ENCODE assay signal across 10 cellular contexts in genomic region chr15:68794869-68795268, GRCh38. TPM values are rescaled to one million over a fixed set of nuclear protein-coding genes. Genes with fewer than 3 reads are reported as not detected.
DNase-seq lines count a peak whose midpoint lies in the region; ATAC-seq and TF ChIP-seq lines count a peak whose summit lies in the region.
"Had no signal": no experiment of that assay in that cellular context is flagged by ENCODE, and none has a peak within 500 bp of the region (broad histone marks: within the 10 kb centered on the region; RNA-seq: fewer than 3 reads in every experiment).

No MANE protein-coding gene starts in this region.

- peak in 2 of 5 experiments; percentile 7 to 23 for TF ChIP-seq CTCF in transverse colon (IDR thresholded peaks at IDR 0.05)
- no peak for TF ChIP-seq CTCF in GM13977 (IDR thresholded peaks at IDR 0.05; ENCODE audit: extremely low read depth, insufficient read depth, missing control alignments)

- H3K4me3 Mint-ChIP-seq in activated CD8-positive, alpha-beta memory T cell treated with anti-CD3 and anti-CD28 coated beads, Interleukin-2, amount 10 ng/mL, durations not matched to agents 7 days and 5 days, result peak overlapping the region; percentile 44
- peak overlapping the region; percentile 66 for H3K4me3 Mint-ChIP-seq in central memory CD8-positive, alpha-beta T cell

- H3K79me1 ChIP-seq in mesendoderm (ENCODE audit: low read length), result peaks cover 55% of the 10 kb centered on the region

- H3K4me1 Mint-ChIP-seq in activated CD8-positive, alpha-beta memory T cell treated with anti-CD3 and anti-CD28 coated beads, Interleukin-2, amount 10 ng/mL, durations not matched to agents 7 days and 5 days, result peaks cover 97% of the 10 kb centered on the region
- H3K4me1 Mint-ChIP-seq in central memory CD8-positive, alpha-beta T cell, result peaks cover 88% of the 10 kb centered on the region

- no peak for ATAC-seq in activated CD8-positive, alpha-beta memory T cell treated with anti-CD3 and anti-CD28 coated beads, Interleukin-2, amount 10 ng/mL, durations not matched to agents 7 days and 5 days
- ATAC-seq in central memory CD8-positive, alpha-beta T cell (replicated peaks; ENCODE audit: extremely low read depth, poor library complexity, severe bottlenecking), result no peak
- ATAC-seq in HG03108 (IDR thresholded peaks at IDR 0.05; ENCODE audit: unreplicated experiment) (no peak), GM19324 (IDR thresholded peaks at IDR 0.05; ENCODE audit: low FRiP score, unreplicated experiment) (no peak)

- CTCF ChIA-PET in activated CD8-positive, alpha-beta memory T cell treated with anti-CD3 and anti-CD28 coated beads, Interleukin-2, amount 10 ng/mL, durations not matched to agents 7 days and 5 days (lab: Charles Lee), result interaction anchor here (0.8 to 3.0 kb wide), 14 partner anchors 12 to 235 kb away, joined by 3 to 40 read pairs (median 5); no protein-coding TSS in a partner anchor

- no peak overlapping the region for H3K18ac ChIP-seq in mesendoderm (ENCODE audit: low read length)

- no peak overlapping the region for H4K8ac ChIP-seq in mesendoderm (ENCODE audit: low read depth, low read length)

- in situ Hi-C loops in transverse colon (cut with MboI; ENCODE audit: low pct_ligation_motif_present in 1 of 4, low pct_unique_long_range_greater_than_20kb in 1 of 4, low sequenced_read_pairs in 3 of 4) (no loop called here), GM13977 (cut with MboI; ENCODE audit: low pct_unique_long_range_greater_than_20kb, low sequenced_read_pairs, unreplicated experiment) (no loop called here)

- no peak for TF ChIP-seq EP300 in transverse colon (IDR thresholded peaks at IDR 0.05; ENCODE audit: low read depth)

- H3K27me3 Mint-ChIP-seq in activated CD8-positive, alpha-beta memory T cell treated with anti-CD3 and anti-CD28 coated beads, Interleukin-2, amount 10 ng/mL, durations not matched to agents 7 days and 5 days, result no peaks in the 10 kb centered on the region
- H3K27me3 Mint-ChIP-seq in central memory CD8-positive, alpha-beta T cell, result no peaks in the 10 kb centered on the region

- H3K4me1 ChIP-seq in mesendoderm (ENCODE audit: control insufficient read depth, low read depth, low read length), result peaks cover 40% of the 10 kb centered on the region
- peaks cover 33 to 89% (median 63%) of the 10 kb centered on the region in 4 donors for H3K4me1 ChIP-seq in transverse colon
- H3K4me1 ChIP-seq: SJCRH30 had no signal

- H2AK5ac ChIP-seq in mesendoderm (ENCODE audit: low read length), result no peak overlapping the region

- H2BK120ac ChIP-seq in mesendoderm (ENCODE audit: low read depth, low read length), result no peak overlapping the region

- no peaks in the 10 kb centered on the region for H3K36me3 ChIP-seq in mesendoderm (ENCODE audit: control insufficient read depth, insufficient read depth, low read length)
- no peaks in the 10 kb centered on the region for H3K36me3 ChIP-seq in transverse colon

- intact Hi-C loops in transverse colon (cut with DNase I; ENCODE audit: low total_unique reads), result no loop called here

- H4K5ac ChIP-seq in mesendoderm (ENCODE audit: low read length), result no peak overlapping the region

- TF ChIP-seq POLR2A in transverse colon (IDR thresholded peaks at IDR 0.05), result no peak

- peak overlapping the region; percentile 79 for H3K27ac Mint-ChIP-seq in activated CD8-positive, alpha-beta memory T cell treated with anti-CD3 and anti-CD28 coated beads, Interleukin-2, amount 10 ng/mL, durations not matched to agents 7 days and 5 days
- peak overlapping the region; percentile 75 for H3K27ac Mint-ChIP-seq in central memory CD8-positive, alpha-beta T cell (ENCODE audit: low read depth)

- H3K9ac ChIP-seq in mesendoderm (ENCODE audit: low read length), result peak overlapping the region; percentile 15

- WGBS in mesendoderm (ENCODE audit: extremely low coverage, insufficient coverage, low lambda C conversion rate), result no CpG with 5 or more reads among the region's 4 CpGs
- 0 to 18% methylated on average over 1 to 4 of the region's 4 CpGs for WGBS in transverse colon (ENCODE audit: low coverage in 1 of 2), 2 donors

- H3K4me3 ChIP-seq in mesendoderm (ENCODE audit: low read length) (no peak overlapping the region), transverse colon (peak overlapping the region in 1 of 4 donors; percentile 13)
- H3K4me3 ChIP-seq: SJCRH30 had no signal

- H3K9me3 Mint-ChIP-seq in activated CD8-positive, alpha-beta memory T cell treated with anti-CD3 and anti-CD28 coated beads, Interleukin-2, amount 10 ng/mL, durations not matched to agents 7 days and 5 days (ENCODE audit: low read depth), result no peaks in the 10 kb centered on the region
- H3K9me3 Mint-ChIP-seq in central memory CD8-positive, alpha-beta T cell, result no peaks in the 10 kb centered on the region

- no peak overlapping the region for H2BK15ac ChIP-seq in mesendoderm (replicated peaks; ENCODE audit: low read depth)

- H3K27me3 ChIP-seq in mesendoderm (ENCODE audit: insufficient read depth, low read length, poor library complexity), result no peaks in the 10 kb centered on the region
- H3K27me3 ChIP-seq in transverse colon, result no peaks in the 10 kb centered on the region
- H3K27me3 ChIP-seq: SJCRH30 had no signal

- no peak overlapping the region for H3K23ac ChIP-seq in mesendoderm (ENCODE audit: low read length)

- peak overlapping the region; percentile 49 for H3K56ac ChIP-seq in mesendoderm (ENCODE audit: low read length)

- no peak overlapping the region for H2BK5ac ChIP-seq in mesendoderm (ENCODE audit: low read length)

- no peaks in the 10 kb centered on the region for H3K9me3 ChIP-seq in transverse colon
- H3K9me3 ChIP-seq: SJCRH30 had no signal

- no peak overlapping the region for H3K4ac ChIP-seq in mesendoderm (ENCODE audit: low read depth, low read length)

- peaks cover 85% of the 10 kb centered on the region for H3K79me2 ChIP-seq in mesendoderm (ENCODE audit: control insufficient read depth, insufficient read depth, low read length)

- H3K27ac ChIP-seq in mesendoderm (ENCODE audit: low read depth, low read length), result no peak overlapping the region
- peak overlapping the region; percentile 69 to 76 (median 71) for H3K27ac ChIP-seq in transverse colon
- H3K27ac ChIP-seq: C4-2B, SJCRH30 had no signal

- peaks cover 15% of the 10 kb centered on the region for H3K36me3 Mint-ChIP-seq in activated CD8-positive, alpha-beta memory T cell treated with anti-CD3 and anti-CD28 coated beads, Interleukin-2, amount 10 ng/mL, durations not matched to agents 7 days and 5 days
- H3K36me3 Mint-ChIP-seq in central memory CD8-positive, alpha-beta T cell (ENCODE audit: insufficient read depth), result peaks cover 2% of the 10 kb centered on the region

- no peak overlapping the region for H3K4me2 ChIP-seq in mesendoderm (ENCODE audit: low read length)

- no peak for DNase-seq in activated CD8-positive, alpha-beta memory T cell treated with anti-CD3 and anti-CD28 coated beads, Interleukin-2, amount 10 ng/mL, durations not matched to agents 7 days and 5 days
- DNase-seq in activated CD8-positive, alpha-beta memory T cell treated with anti-CD3 and anti-CD28 coated beads, Interleukin-2, amount 50 U/mL, for 48 hours, result no peak
- DNase-seq in central memory CD8-positive, alpha-beta T cell (ENCODE audit: low spot score in 2 of 2), result no peak
- DNase-seq in mesendoderm, result peak; percentile 48
- no peak for DNase-seq in transverse colon
- DNase-seq in GM13977 (ENCODE audit: low spot score), result no peak
- DNase-seq: SJCRH30 had no signal

RNA-seq across cellular contexts. Expression of gene ANP32A, which starts 25.8 kb away (rescaled TPM):
- 100 to 1,000 TPM; 196 to 320 TPM for total RNA-seq in activated CD8-positive, alpha-beta memory T cell treated with anti-CD3 and anti-CD28 coated beads, Interleukin-2, amount 10 ng/mL, durations not matched to agents 7 days and 5 days
- polyA plus RNA-seq in mesendoderm (2013, experiment 1 of 2), result 442 TPM
- 440 TPM for polyA plus RNA-seq in mesendoderm (2013, experiment 2 of 2)
- total RNA-seq in transverse colon, result 10 to 100 TPM; 23.9 to 92.7 (median 69.4) TPM
